In the genomic region with DNA sequence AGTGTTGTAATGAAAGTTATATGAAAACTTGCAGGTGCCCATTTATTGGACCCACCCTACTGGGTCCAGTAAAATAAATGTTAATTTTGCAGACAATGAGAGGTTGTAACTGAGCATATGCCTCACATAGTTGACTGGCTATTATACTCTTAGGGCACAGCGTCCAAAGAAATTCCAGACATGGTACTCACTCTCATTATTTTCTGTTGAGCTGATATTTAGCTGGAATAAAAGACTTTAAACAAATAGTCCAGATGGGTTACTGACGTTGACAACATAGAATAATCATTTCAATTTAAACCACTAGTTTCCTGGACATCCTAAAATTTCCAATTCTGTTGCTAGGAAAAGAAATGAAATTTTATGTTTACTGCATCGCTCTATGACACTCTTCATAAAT, we compare ENCODE assay signal across 23 cellular contexts.
"Had no signal": no experiment of that assay in that cellular context is flagged by ENCODE, and none has a peak within 500 bp of the region (broad histone marks: within the 10 kb centered on the region; RNA-seq: fewer than 3 reads in every experiment).

No MANE protein-coding gene starts in this region.

- DNase-seq: Kasumi-1, MM.1S, NCI-H1092 treated with DMSO at 0.1 percent for 48 hours, NCI-H1436, NCI-H187, NCI-H2029, NCI-H2081 treated with DMSO at 0.1 percent for 48 hours, NCI-H2171, NCI-H226, NCI-H446, NCI-H510A, NCI-H524 treated with DMSO at 0.1 percent for 48 hours, NCI-H69, NCI-H774, Right ventricle myocardium superior, RPMI8226, SIG-M5 had no signal

- H3K9ac ChIP-seq: KMS-11 had no signal

- ATAC-seq: K562 had no signal

- H3K27ac ChIP-seq: HL-60, KMS-11, SJSA1, SK-N-MC had no signal

- H3K27ac Mint-ChIP-seq: IgD-negative memory B cell had no signal

- H3K4me3 Mint-ChIP-seq: IgD-negative memory B cell had no signal

- H3K4me2 ChIP-seq: KMS-11 had no signal

- H3K36me3 ChIP-seq: SJSA1 had no signal

- H3K27me3 Mint-ChIP-seq: IgD-negative memory B cell had no signal

- H3K9me3 ChIP-seq: SJSA1 had no signal

- H3K4me3 ChIP-seq: K562, SJSA1, SK-N-MC had no signal
